In genomic region chr6:41503841-41504525, GRCh38 we compare ENCODE assay signal across 8 cellular contexts. TPM values are rescaled to one million over a fixed set of nuclear protein-coding genes. Genes with fewer than 3 reads are reported as not detected.
A peak's percentile ranks its signal among the peaks of the same experiment; 100 is the strongest.
DNase-seq lines count a peak whose midpoint lies in the region; ATAC-seq, FAIRE-seq and TF ChIP-seq lines count a peak whose summit lies in the region.

No MANE protein-coding gene starts in this region.

- no peak for DNase-seq in CD4-positive, alpha-beta T cell
- DNase-seq in H54 (ENCODE audit: insufficient read length, low spot score): peak; percentile 66
- peak; percentile 54 for DNase-seq in activated naive CD8-positive, alpha-beta T cell treated with anti-CD3 and anti-CD28 coated beads, Interleukin-2, amount 50 U/mL, for 24 hours
- peak; percentile 81 for DNase-seq in islet precursor cell
- DNase-seq in stimulated activated naive CD8-positive, alpha-beta T cell treated with anti-CD3 and anti-CD28 coated beads, Interleukin-15, Interleukin-2, amounts not matched to agents 100 U/mL and 50 U/mL, for 24 hours: peak; percentile 52
- DNase-seq in NCI-H510A treated with DMSO at 0.1 percent for 48 hours (lab: John Stamatoyannopoulos, UW): no peak
- no peak for DNase-seq in NCI-H2029 (lab: John Stamatoyannopoulos, UW)

- no peak for TF ChIP-seq POLR2A in H54 (IDR thresholded peaks at IDR 0.05; ENCODE audit: low read depth, low read length)

- peaks cover 74% of the 10 kb centered on the region for H3K27me3 Mint-ChIP-seq in CD4-positive, alpha-beta T cell
- H3K27me3 Mint-ChIP-seq in activated naive CD8-positive, alpha-beta T cell treated with anti-CD3 and anti-CD28 coated beads, Interleukin-2, amount 50 U/mL, for 24 hours: peaks cover 65% of the 10 kb centered on the region

- CTCF ChIA-PET in CD4-positive, alpha-beta T cell (lab: Charles Lee): no interaction called here

- peaks cover 13% of the 10 kb centered on the region for H3K4me1 Mint-ChIP-seq in CD4-positive, alpha-beta T cell (ENCODE audit: low read depth)
- H3K4me1 Mint-ChIP-seq in activated naive CD8-positive, alpha-beta T cell treated with anti-CD3 and anti-CD28 coated beads, Interleukin-2, amount 50 U/mL, for 24 hours: peaks cover 30% of the 10 kb centered on the region

- TF ChIP-seq CTCF in CD4-positive, alpha-beta T cell (IDR thresholded peaks at IDR 0.05): no peak

- peaks cover 52% of the 10 kb centered on the region for H3K27me3 ChIP-seq in CD4-positive, alpha-beta T cell (ENCODE audit: control insufficient read depth, insufficient read depth, low read length)

- no peak overlapping the region for H3K27ac ChIP-seq in CD4-positive, alpha-beta T cell (ENCODE audit: low read depth, low read length)

- POLR2A ChIA-PET in CD4-positive, alpha-beta T cell (lab: Charles Lee): no interaction called here

- H3K36me3 Mint-ChIP-seq in CD4-positive, alpha-beta T cell (ENCODE audit: low read depth): no peaks in the 10 kb centered on the region
- no peaks in the 10 kb centered on the region for H3K36me3 Mint-ChIP-seq in activated naive CD8-positive, alpha-beta T cell treated with anti-CD3 and anti-CD28 coated beads, Interleukin-2, amount 50 U/mL, for 24 hours (ENCODE audit: low read depth)

- FAIRE-seq in H54 (lab: Jason Lieb, UNC): no peak

- intact Hi-C loops in CD4-positive, alpha-beta T cell (cut with DNase I, micrococcal nuclease): no loop called here

- peak overlapping the region; percentile 55 for H3K4me3 Mint-ChIP-seq in CD4-positive, alpha-beta T cell
- peak overlapping the region; percentile 77 for H3K4me3 Mint-ChIP-seq in activated naive CD8-positive, alpha-beta T cell treated with anti-CD3 and anti-CD28 coated beads, Interleukin-2, amount 50 U/mL, for 24 hours

- no peak overlapping the region for H3K27ac Mint-ChIP-seq in CD4-positive, alpha-beta T cell
- no peak overlapping the region for H3K27ac Mint-ChIP-seq in activated naive CD8-positive, alpha-beta T cell treated with anti-CD3 and anti-CD28 coated beads, Interleukin-2, amount 50 U/mL, for 24 hours

- no peak for ATAC-seq in CD4-positive, alpha-beta T cell (ENCODE audit: poor library complexity)
- peak; percentile 75 for ATAC-seq in activated naive CD8-positive, alpha-beta T cell treated with anti-CD3 and anti-CD28 coated beads, Interleukin-2, amount 50 U/mL, for 24 hours
- ATAC-seq in stimulated activated naive CD8-positive, alpha-beta T cell treated with anti-CD3 and anti-CD28 coated beads, Interleukin-15, Interleukin-2, amounts not matched to agents 100 U/mL and 50 U/mL, for 24 hours: peak; percentile 78
- no peak for ATAC-seq in HG03097 (IDR thresholded peaks at IDR 0.05; ENCODE audit: low FRiP score, unreplicated experiment)

- H3K9me3 Mint-ChIP-seq in CD4-positive, alpha-beta T cell: no peaks in the 10 kb centered on the region
- no peaks in the 10 kb centered on the region for H3K9me3 Mint-ChIP-seq in activated naive CD8-positive, alpha-beta T cell treated with anti-CD3 and anti-CD28 coated beads, Interleukin-2, amount 50 U/mL, for 24 hours

- no peaks in the 10 kb centered on the region for H3K9me3 ChIP-seq in CD4-positive, alpha-beta T cell (ENCODE audit: control insufficient read depth, low read length)

RNA-seq across cellular contexts. Expression of gene FOXP4, which starts 42.2 kb away (rescaled TPM):
- total RNA-seq in CD4-positive, alpha-beta T cell: 1 to 10 TPM; 3.7 to 3.9 TPM

Comparison
In these comparisons a context has a peak if more than half of its experiments do, and no peak if none do; other contexts are left out.
1. ATAC-seq: peak in activated naive CD8-positive, alpha-beta T cell treated with anti-CD3 and anti-CD28 coated beads, Interleukin-2, amount 50 U/mL, for 24 hours (single experiment) and stimulated activated naive CD8-positive, alpha-beta T cell treated with anti-CD3 and anti-CD28 coated beads, Interleukin-15, Interleukin-2, amounts not matched to agents 100 U/mL and 50 U/mL, for 24 hours (single experiment); none in CD4-positive, alpha-beta T cell (single experiment) and HG03097 (single experiment).
2. DNase-seq: peak in H54 (single experiment), activated naive CD8-positive, alpha-beta T cell treated with anti-CD3 and anti-CD28 coated beads, Interleukin-2, amount 50 U/mL, for 24 hours (single experiment), islet precursor cell (single experiment) and stimulated activated naive CD8-positive, alpha-beta T cell treated with anti-CD3 and anti-CD28 coated beads, Interleukin-15, Interleukin-2, amounts not matched to agents 100 U/mL and 50 U/mL, for 24 hours (single experiment); none in CD4-positive, alpha-beta T cell (0 of 10), NCI-H510A treated with DMSO at 0.1 percent for 48 hours (single experiment) and NCI-H2029 (single experiment).